1 cellular context compared by ENCODE assay signal in genomic region chr14:82251434-82251833, GRCh38.
TF ChIP-seq lines count a peak whose summit lies in the region.

No MANE protein-coding gene starts in this region.

TF ChIP-seq in H1, 55 proteins besides CTCF, POLR2A, EP300 and RAD21 (continued from another document):
- TF ChIP-seq MAX (IDR thresholded peaks at IDR 0.05) (no peak), SAP30 (IDR thresholded peaks at IDR 0.05; ENCODE audit: insufficient read depth, insufficient replicate concordance, low read length) (no peak), RXRA (IDR thresholded peaks at IDR 0.05; ENCODE audit: insufficient read depth, low read depth, low read length) (no peak), TBP (IDR thresholded peaks at IDR 0.05; ENCODE audit: low read depth, low read length) (no peak), CEBPB (IDR thresholded peaks at IDR 0.05; ENCODE audit: low read depth, low read length) (no peak), SIN3A (conservative IDR thresholded peaks at IDR 0.05 in 1 of 2, IDR thresholded peaks at IDR 0.05 in 1 of 2; ENCODE audit: low read depth in 1 of 2, low read length in 2 of 2) (no peak), TAF1 (IDR thresholded peaks at IDR 0.05; ENCODE audit: low read depth, low read length) (no peak), KDM1A (IDR thresholded peaks at IDR 0.05; ENCODE audit: borderline replicate concordance, low read length) (no peak)
TF ChIP-seq in H1: peak in this region for 0.
